8 cellular contexts compared by ENCODE assay signal in the genomic region with DNA sequence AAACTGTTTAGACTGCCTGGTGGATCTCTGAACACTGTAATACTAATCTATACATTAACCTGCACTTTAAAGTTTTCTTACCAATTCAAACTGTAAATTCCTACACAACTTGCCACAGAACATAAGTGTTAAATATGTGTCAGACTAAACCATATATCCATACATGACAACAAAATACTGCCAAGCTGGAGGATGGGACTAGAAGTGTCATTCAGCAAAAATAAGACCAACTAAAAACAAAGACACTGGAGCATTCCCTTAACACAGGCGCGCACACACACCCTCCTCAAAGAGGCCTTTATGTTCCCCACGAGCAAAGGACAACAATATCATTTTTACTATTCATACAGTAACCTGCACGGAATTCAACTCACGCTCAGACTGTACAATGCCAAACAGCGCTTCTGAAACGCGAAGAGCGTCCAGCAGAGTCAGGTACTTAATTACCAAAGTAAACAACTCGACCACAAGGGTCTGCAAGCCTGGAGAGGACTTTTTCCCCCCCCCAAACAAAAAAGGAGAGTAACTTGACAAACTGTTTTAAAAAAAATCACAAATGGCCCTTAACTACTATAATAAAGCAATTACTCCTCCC. TPM values are rescaled to one million over a fixed set of nuclear protein-coding genes. Genes with fewer than 3 reads are reported as not detected.
DNase-seq lines count a peak whose midpoint lies in the region; ATAC-seq and TF ChIP-seq lines count a peak whose summit lies in the region.

No MANE protein-coding gene starts in this region.

- peaks cover 18% of the 10 kb centered on the region for H3F3A ChIP-seq in neural progenitor cell (ENCODE audit: low read depth)

- intact Hi-C loops in OCI-LY7 (cut with micrococcal nuclease; ENCODE audit: unreplicated experiment) = loop anchor here (2.0 to 10.0 kb wide), 4 partner anchors 63 to 264 kb away; partner anchors contain the start of gene MCCC1

- H3K27ac Mint-ChIP-seq in endodermal cell (peak overlapping the region; percentile 94), neural progenitor cell (peak overlapping the region; percentile 90)

- peaks cover 23% of the 10 kb centered on the region for H3K4me1 Mint-ChIP-seq in endodermal cell
- peaks cover 20% of the 10 kb centered on the region for H3K4me1 Mint-ChIP-seq in neural progenitor cell

- no peaks in the 10 kb centered on the region for H3K9me2 ChIP-seq in OCI-LY7 (ENCODE audit: insufficient read depth, low read length)

- H3K9me3 ChIP-seq in OCI-LY7 (ENCODE audit: low read length) (no peaks in the 10 kb centered on the region), endodermal cell (ENCODE audit: control insufficient read depth, low read length) (no peaks in the 10 kb centered on the region), neural progenitor cell (ENCODE audit: low read depth) (no peaks in the 10 kb centered on the region)

- ATAC-seq in HG03439 (IDR thresholded peaks at IDR 0.05; ENCODE audit: unreplicated experiment) (no peak), GM21515 (IDR thresholded peaks at IDR 0.05; ENCODE audit: unreplicated experiment) (no peak)

- H3K27me3 Mint-ChIP-seq in endodermal cell (ENCODE audit: insufficient read depth) (no peaks in the 10 kb centered on the region), neural progenitor cell (ENCODE audit: insufficient read depth, low read depth) (peaks cover 5% of the 10 kb centered on the region)

- H3K27me3 ChIP-seq in endodermal cell (ENCODE audit: control insufficient read depth, insufficient read depth, low read length, poor library complexity, severe bottlenecking) (no peaks in the 10 kb centered on the region), neural progenitor cell (no peaks in the 10 kb centered on the region)

- H3K4me2 ChIP-seq in OCI-LY7 (ENCODE audit: low read length) (peak overlapping the region; percentile 95), neural progenitor cell (peak overlapping the region; percentile 95)

- POLR2A ChIA-PET in OCI-LY7 (lab: Charles Lee) = interaction anchor here (0.7 to 1.6 kb wide), 6 partner anchors 10 to 120 kb away, joined by 3 to 5 read pairs (median 3); no protein-coding TSS in a partner anchor

- H3K4me1 ChIP-seq in OCI-LY7 (ENCODE audit: insufficient read depth, low read length, poor library complexity, severe bottlenecking) = peaks cover 37% of the 10 kb centered on the region
- no peaks in the 10 kb centered on the region for H3K4me1 ChIP-seq in endodermal cell (ENCODE audit: control insufficient read depth, insufficient read depth, low read length)
- H3K4me1 ChIP-seq in neural progenitor cell = peaks cover 24% of the 10 kb centered on the region

- no peaks in the 10 kb centered on the region for H3K36me3 Mint-ChIP-seq in endodermal cell (ENCODE audit: low read depth)
- peaks cover 3% of the 10 kb centered on the region for H3K36me3 Mint-ChIP-seq in neural progenitor cell

- 4 to 35% methylated on average over 2 to 10 of the region's 10 CpGs for WGBS in endodermal cell (ENCODE audit: insufficient coverage in 1 of 2, insufficient read length in 1 of 2), 2 experiments

- H3K27ac ChIP-seq in OCI-LY7 (ENCODE audit: low read depth, low read length, poor library complexity, severe bottlenecking) (peak overlapping the region; percentile 3), endodermal cell (ENCODE audit: low read depth, low read length) (no peak overlapping the region), neural progenitor cell (no peak overlapping the region)

- H2AFZ ChIP-seq in OCI-LY7 (ENCODE audit: low read length) = no peak overlapping the region; the same call in 1 of the 2 replicates
- peak overlapping the region; percentile 67 for H2AFZ ChIP-seq in neural progenitor cell (replicated peaks)

- H4K20me1 ChIP-seq in OCI-LY7 (ENCODE audit: insufficient read depth, low read length) (peaks cover 22% of the 10 kb centered on the region; the same call in 1 of the 2 replicates), neural progenitor cell (ENCODE audit: low read depth) (peaks cover 49% of the 10 kb centered on the region)

- H3K79me2 ChIP-seq in OCI-LY7 (ENCODE audit: insufficient read depth, low read depth, low read length) (peaks cover 55% of the 10 kb centered on the region), neural progenitor cell (ENCODE audit: low read depth) (peaks cover 56% of the 10 kb centered on the region)

- peak overlapping the region; percentile 91 for H3K4me3 ChIP-seq in OCI-LY7 (ENCODE audit: low read depth, low read length, poor library complexity, severe bottlenecking)
- H3K4me3 ChIP-seq in endodermal cell (ENCODE audit: low read length) = peak overlapping the region; percentile 92
- H3K4me3 ChIP-seq in neural progenitor cell = peak overlapping the region; percentile 97

- BruUV-seq in OCI-LY7 (replicated peaks; lab: Mats Ljungman, UMichigan) = TSS peak; percentile 80

- CTCF ChIA-PET in OCI-LY7 (lab: Charles Lee; ENCODE audit: unreplicated experiment) = interaction anchor here (0.6 to 1.6 kb wide), 2 partner anchors 8 to 54 kb away, joined by 3 to 4 read pairs; no protein-coding TSS in a partner anchor

- H3K36me3 ChIP-seq in OCI-LY7 (ENCODE audit: insufficient read depth, low read length) (no peaks in the 10 kb centered on the region), endodermal cell (ENCODE audit: control insufficient read depth, insufficient read depth, low read length) (no peaks in the 10 kb centered on the region), neural progenitor cell (no peaks in the 10 kb centered on the region)

- H3K9me3 Mint-ChIP-seq in endodermal cell (no peaks in the 10 kb centered on the region), neural progenitor cell (no peaks in the 10 kb centered on the region)

- H3K4me3 Mint-ChIP-seq in endodermal cell = peak overlapping the region; percentile 89
- H3K4me3 Mint-ChIP-seq in neural progenitor cell = peak overlapping the region; percentile 98

- DNase-seq in NCI-H2029 (lab: John Stamatoyannopoulos, UW) (peak; percentile 12), NCI-H2029 treated with DMSO at 0.1 percent for 48 hours (lab: John Stamatoyannopoulos, UW) (no peak), OCI-LY7 (ENCODE audit: low spot score) (peak; percentile 17), endodermal cell (peak; percentile 45), neural progenitor cell (ENCODE audit: low spot score) (peak; percentile 30), GOT3 (lab: John Stamatoyannopoulos, UW) (no peak)

- no peak for TF ChIP-seq CTCF in OCI-LY7 (conservative IDR thresholded peaks at IDR 0.05; ENCODE audit: low read length)
- TF ChIP-seq CTCF in endodermal cell (conservative IDR thresholded peaks at IDR 0.05) = no peak
- no peak for TF ChIP-seq CTCF in neural progenitor cell (IDR thresholded peaks at IDR 0.05)

- H3K9ac ChIP-seq in endodermal cell (ENCODE audit: extremely low read depth, low read length, poor library complexity, severe bottlenecking) (peak overlapping the region; percentile 86), neural progenitor cell (peak overlapping the region; percentile 71)

RNA-seq across cellular contexts. Expression of gene DCUN1D1, which starts 1.1 kb away (rescaled TPM):
- total RNA-seq in OCI-LY7 (2014; rRNA removed; shearing (Covaris generic)) = 12.7 and 19.4 TPM in 2 replicates
- total RNA-seq in OCI-LY7 (2022) (43.9 and 44.0 TPM in 2 replicates), endodermal cell (10 to 100 TPM; 59.6 to 65.6 TPM), neural progenitor cell (ENCODE audit: low replicate concordance) (36.9 and 63.6 TPM in 2 replicates)
- 27.3 TPM for polyA plus RNA-seq in endodermal cell (2013, experiment 1 of 2)
- polyA plus RNA-seq in endodermal cell (2013, experiment 2 of 2) = 27.9 TPM

Comparison
In these comparisons a context has a peak if more than half of its experiments do, and no peak if none do; other contexts are left out.
1. DNase-seq: peak in NCI-H2029 (single experiment), OCI-LY7 (single experiment), endodermal cell (single experiment) and neural progenitor cell (single experiment); none in NCI-H2029 treated with DMSO at 0.1 percent for 48 hours (single experiment) and GOT3 (single experiment).
2. Peak in every context shown above with its lines, with median percentiles within 50 percentile points of each other: H3K4me3 ChIP-seq.